Comparison of ENCODE assay signal across 8 cellular contexts in genomic region chr11:18731949-18732821, GRCh38. TPM values are rescaled to one million over a fixed set of nuclear protein-coding genes. Genes with fewer than 3 reads are reported as not detected.
DNase-seq lines count a peak whose midpoint lies in the region; ATAC-seq and TF ChIP-seq lines count a peak whose summit lies in the region.

No MANE protein-coding gene starts in this region.

- 73 to 88% (median 83%) methylated on average over 11 of the region's 11 CpGs for WGBS in spleen, 5 donors

- H3K9me3 ChIP-seq in T-helper 17 cell (ENCODE audit: control insufficient read depth, low read length, poor library complexity, severe bottlenecking) (no peaks in the 10 kb centered on the region), spleen (no peaks in the 10 kb centered on the region)

- H3K27me3 Mint-ChIP-seq in T-helper 17 cell, result peaks cover 22% of the 10 kb centered on the region

- peak; percentile 89 for DNase-seq in 8988T
- peak; percentile 47 for DNase-seq in HPDE6-E6E7 (ENCODE audit: extremely low spot score)
- peak; percentile 43 to 67 (median 50) for DNase-seq in T-helper 17 cell
- DNase-seq in amygdala (lab: John Stamatoyannopoulos, UW), result peak in 44 of 56 donors; percentile 11 to 83 (median 38)
- peak; percentile 38 to 55 for DNase-seq in hippocampal formation (lab: John Stamatoyannopoulos, UW)
- DNase-seq in spleen, result no peak

- no peak overlapping the region for H3K4me3 Mint-ChIP-seq in T-helper 17 cell

- H3K36me3 Mint-ChIP-seq in T-helper 17 cell (ENCODE audit: low read depth), result no peaks in the 10 kb centered on the region

- no peak for TF ChIP-seq POLR2A in spleen (IDR thresholded peaks at IDR 0.05)

- peaks cover 0 to 19% (median 14%) of the 10 kb centered on the region in 6 donors for H3K4me1 ChIP-seq in spleen

- TF ChIP-seq CTCF in GM12872 (IDR thresholded peaks at IDR 0.05; ENCODE audit: insufficient read depth, low read depth, low read length), result peak; percentile 99
- peak; percentile 84 to 97 (median 95) for TF ChIP-seq CTCF in spleen (IDR thresholded peaks at IDR 0.05 in 8 of 11, conservative IDR thresholded peaks at IDR 0.05 in 3 of 11)

- intact Hi-C loops in spleen (cut with DNase I; ENCODE audit: low total_unique reads), result loop anchor here (10.0 kb wide), 1 partner anchor 617 kb away; no protein-coding TSS in a partner anchor

- peaks cover 12% of the 10 kb centered on the region for H3K4me1 Mint-ChIP-seq in T-helper 17 cell

- H3K27ac ChIP-seq in spleen, result peak overlapping the region in 1 of 8 donors; percentile 40

- no peaks in the 10 kb centered on the region for H3K36me3 ChIP-seq in spleen

- no peaks in the 10 kb centered on the region for H3K27me3 ChIP-seq in spleen (replicated peaks in 1 of 7)

- H3K27ac Mint-ChIP-seq in T-helper 17 cell, result peak overlapping the region; percentile 74

- no peak overlapping the region for H3K4me3 ChIP-seq in spleen

- ATAC-seq in T-helper 17 cell, result peak; percentile 80
- ATAC-seq in HG03354 (IDR thresholded peaks at IDR 0.05; ENCODE audit: poor library complexity, severe bottlenecking, unreplicated experiment), result no peak

RNA-seq across cellular contexts. Expression of gene IGSF22, which starts 6.2 kb away (rescaled TPM):
- total RNA-seq in T-helper 17 cell (1 to 10 TPM; 2.0 to 9.4 TPM), spleen (1 to 10 TPM in 2 of 7 donors, under 1 TPM in 3, not detected in 2; 0.12 to 3.2 (median 0.28) TPM)
- 1 to 10 TPM in 1 of 3 donors, under 1 TPM in 2; 0.54 to 1.2 (median 0.61) TPM for polyA plus RNA-seq in spleen

RNA-seq across cellular contexts. Expression of gene TMEM86A, which starts 33.6 kb away (rescaled TPM):
- total RNA-seq in T-helper 17 cell, result 1 to 10 TPM; 5.4 to 6.1 TPM
- total RNA-seq in spleen, result 10 to 100 TPM in 5 of 7 donors, 1 to 10 TPM in 2; 5.1 to 25.0 (median 17.0) TPM
- 1 to 10 TPM in 2 of 3 donors, under 1 TPM in 1; 0.98 to 2.4 (median 2.0) TPM for polyA plus RNA-seq in spleen

RNA-seq across cellular contexts. Expression of gene PTPN5, which starts 59.4 kb away (rescaled TPM):
- total RNA-seq in T-helper 17 cell (not detected), spleen (1 to 10 TPM in 1 of 7 donors, under 1 TPM in 5, not detected in 1; 0.10 to 2.0 (median 0.31) TPM)
- under 1 TPM; 0.08 to 0.54 (median 0.26) TPM for polyA plus RNA-seq in spleen
